ENCODE assay signal across 18 cellular contexts in genomic region chr1:91798241-91798648, GRCh38.
DNase-seq lines count a peak whose midpoint lies in the region; ATAC-seq and TF ChIP-seq lines count a peak whose summit lies in the region.
"Had no signal": no experiment of that assay in that cellular context is flagged by ENCODE, and none has a peak within 500 bp of the region (broad histone marks: within the 10 kb centered on the region; RNA-seq: fewer than 3 reads in every experiment).

No MANE protein-coding gene starts in this region.

- H3K4me2 ChIP-seq in mammary epithelial cell (ENCODE audit: insufficient read depth, low read depth, low read length): no peak overlapping the region
- H3K4me2 ChIP-seq: A549, PC-9 had no signal

- ATAC-seq in upper lobe of right lung (peak; percentile 11), GM18505 (IDR thresholded peaks at IDR 0.05; ENCODE audit: unreplicated experiment) (no peak)
- ATAC-seq: A549; activated CD8-positive, alpha-beta T cell treated with anti-CD3 and anti-CD28 coated beads, Interleukin-2, amount 10 ng/mL, durations not matched to agents 7 days and 5 days; activated T-helper 17 cell treated with anti-CD3 and anti-CD28 coated beads, Interleukin-2, amount 50 U/mL, for 72 hours; esophagus mucosa; HCT116 had no signal

- no peak overlapping the region for H3K4me3 ChIP-seq in mammary epithelial cell (replicated peaks in 1 of 3; ENCODE audit: insufficient read depth in 1 of 3, low read depth in 2 of 3, low read length in 3 of 3)
- no peak overlapping the region for H3K4me3 ChIP-seq in fibroblast of mammary gland (ENCODE audit: control insufficient read depth, low read depth, low read length)
- peak overlapping the region in 1 of 2 donors; percentile 7 for H3K4me3 ChIP-seq in muscle layer of colon (ENCODE audit: low read depth in 1 of 2, low read length in 2 of 2)
- no peak overlapping the region for H3K4me3 ChIP-seq in upper lobe of right lung
- H3K4me3 ChIP-seq: A549, PC-9 had no signal

- H3K79me2 ChIP-seq in mammary epithelial cell (ENCODE audit: insufficient read depth, low read length): no peaks in the 10 kb centered on the region

- in situ Hi-C loops in mammary epithelial cell (cut with MboI; ENCODE audit: low sequenced_read_pairs in 2 of 2): no loop called here

- TF ChIP-seq CTCF in MCF 10A (IDR thresholded peaks at IDR 0.05; ENCODE audit: unreplicated experiment): no peak
- TF ChIP-seq CTCF in mammary epithelial cell (conservative IDR thresholded peaks at IDR 0.05 in 1 of 2, IDR thresholded peaks at IDR 0.05 in 1 of 2; ENCODE audit: extremely low read depth in 1 of 2, insufficient read depth in 1 of 2, low read depth in 1 of 2, low read length in 2 of 2): no peak
- TF ChIP-seq CTCF in fibroblast of mammary gland (conservative IDR thresholded peaks at IDR 0.05; ENCODE audit: control insufficient read depth, insufficient read depth, low read depth, low read length): no peak
- TF ChIP-seq CTCF in upper lobe of right lung (IDR thresholded peaks at IDR 0.05): no peak
- no peak for TF ChIP-seq CTCF in mesothelial cell of epicardium (IDR thresholded peaks at IDR 0.05; ENCODE audit: unreplicated experiment)

- no peaks in the 10 kb centered on the region for H3K27me3 Mint-ChIP-seq in MCF 10A (ENCODE audit: insufficient read depth, unreplicated experiment)
- H3K27me3 Mint-ChIP-seq in mesothelial cell of epicardium (ENCODE audit: low read depth): no peaks in the 10 kb centered on the region
- H3K27me3 Mint-ChIP-seq: activated T-helper 17 cell treated with anti-CD3 and anti-CD28 coated beads, Interleukin-2, amount 50 U/mL, for 72 hours; type B pancreatic cell had no signal

- intact Hi-C loops in MCF 10A (cut with micrococcal nuclease) (no loop called here), mammary epithelial cell (cut with micrococcal nuclease) (loop anchor here (5.0 kb wide), 1 partner anchor 266 kb away; no protein-coding TSS in a partner anchor), upper lobe of right lung (cut with DNase I) (no loop called here)

- H3K36me3 Mint-ChIP-seq in MCF 10A (ENCODE audit: insufficient read depth, unreplicated experiment) (peaks cover 52% of the 10 kb centered on the region), mesothelial cell of epicardium (peaks cover 3% of the 10 kb centered on the region)

- H3K27me3 ChIP-seq in mammary epithelial cell (ENCODE audit: insufficient read depth, low read length) (peaks cover 47% of the 10 kb centered on the region), muscle layer of colon (ENCODE audit: control insufficient read depth in 1 of 2, insufficient read depth in 2 of 2, low read length in 2 of 2) (no peaks in the 10 kb centered on the region), upper lobe of right lung (no peaks in the 10 kb centered on the region)

- H3K27ac Mint-ChIP-seq in MCF 10A (ENCODE audit: low read depth, unreplicated experiment): peak overlapping the region; percentile 32
- H3K27ac Mint-ChIP-seq in mesothelial cell of epicardium: no peak overlapping the region
- H3K27ac Mint-ChIP-seq: activated CD8-positive, alpha-beta T cell treated with anti-CD3 and anti-CD28 coated beads, Interleukin-2, amount 10 ng/mL, durations not matched to agents 7 days and 5 days; activated T-helper 17 cell treated with anti-CD3 and anti-CD28 coated beads, Interleukin-2, amount 50 U/mL, for 72 hours; type B pancreatic cell had no signal

- H3K4me1 Mint-ChIP-seq in MCF 10A (ENCODE audit: insufficient read depth, unreplicated experiment) (peaks cover 62% of the 10 kb centered on the region), mesothelial cell of epicardium (peaks cover 24% of the 10 kb centered on the region)

- H3K27ac ChIP-seq in mammary epithelial cell (ENCODE audit: insufficient read depth, low read depth, low read length): no peak overlapping the region
- peak overlapping the region; percentile 10 for H3K27ac ChIP-seq in muscle layer of colon (ENCODE audit: low read depth, low read length)
- H3K27ac ChIP-seq in upper lobe of right lung: peak overlapping the region; percentile 36
- H3K27ac ChIP-seq: A549, PC-9 had no signal

- peaks cover 4% of the 10 kb centered on the region for H3K9me3 Mint-ChIP-seq in MCF 10A (ENCODE audit: unreplicated experiment)
- peaks cover 4% of the 10 kb centered on the region for H3K9me3 Mint-ChIP-seq in mesothelial cell of epicardium
- H3K9me3 Mint-ChIP-seq: activated T-helper 17 cell treated with anti-CD3 and anti-CD28 coated beads, Interleukin-2, amount 50 U/mL, for 72 hours; type B pancreatic cell had no signal

- no peaks in the 10 kb centered on the region for H3K9me3 ChIP-seq in mammary epithelial cell (replicated peaks; ENCODE audit: insufficient read depth, low read length)
- no peaks in the 10 kb centered on the region for H3K9me3 ChIP-seq in muscle layer of colon (ENCODE audit: low read length)
- no peaks in the 10 kb centered on the region for H3K9me3 ChIP-seq in upper lobe of right lung
- H3K9me3 ChIP-seq: A549 had no signal

- H3K36me3 ChIP-seq in mammary epithelial cell (ENCODE audit: insufficient read depth, low read length): no peaks in the 10 kb centered on the region
- peaks cover 4% of the 10 kb centered on the region for H3K36me3 ChIP-seq in muscle layer of colon (ENCODE audit: insufficient read depth, low read length)
- H3K36me3 ChIP-seq in upper lobe of right lung: peaks cover 4% of the 10 kb centered on the region

- POLR2A ChIA-PET in MCF 10A (lab: Yijun Ruan, JAX): interaction anchor here (1.1 to 1.7 kb wide), 8 partner anchors 9 to 67 kb away, joined by 3 to 8 read pairs (median 5); no protein-coding TSS in a partner anchor

- TF ChIP-seq POLR2A in GM18505 (IDR thresholded peaks at IDR 0.05; ENCODE audit: borderline replicate concordance, extremely low read depth, insufficient read depth, insufficient read length): no peak

- H3K4me1 ChIP-seq in mammary epithelial cell (ENCODE audit: insufficient read depth, low read length) (no peaks in the 10 kb centered on the region), muscle layer of colon (ENCODE audit: insufficient read depth, low read length) (peaks cover 51% of the 10 kb centered on the region), upper lobe of right lung (peaks cover 29% of the 10 kb centered on the region)
- H3K4me1 ChIP-seq: A549 had no signal

- H3K9ac ChIP-seq in mammary epithelial cell (ENCODE audit: insufficient read depth, low read length) (no peak overlapping the region), muscle layer of colon (ENCODE audit: low read length) (no peak overlapping the region)

- BruUV-seq in MCF 10A (replicated peaks; lab: Mats Ljungman, UMichigan) (no TSS peak), mammary epithelial cell (replicated peaks; lab: Mats Ljungman, UMichigan) (no TSS peak)

- WGBS in mammary epithelial cell (ENCODE audit: low coverage, missing lambda C conversion rate): 55% methylated on average over 5 of the region's 5 CpGs

- DNase-seq in MCF 10A (ENCODE audit: unreplicated experiment): no peak
- no peak for DNase-seq in mammary epithelial cell
- DNase-seq in fibroblast of mammary gland (ENCODE audit: low read depth): peak; percentile 84
- DNase-seq in upper lobe of right lung: no peak
- DNase-seq in mesothelial cell of epicardium (ENCODE audit: low spot score in 2 of 2, unreplicated experiment in 2 of 2): no peak
- DNase-seq in activated CD4-positive, alpha-beta T cell treated with anti-CD3 and anti-CD28 coated beads, Interleukin-2, amount 50 U/mL, for 1 hour: no peak
- DNase-seq: activated CD8-positive, alpha-beta T cell treated with anti-CD3 and anti-CD28 coated beads, Interleukin-2, amount 10 ng/mL, durations not matched to agents 7 days and 5 days; aorta; NCI-H2081 treated with DMSO at 0.1 percent for 48 hours; PC-9; retina had no signal

- H3K4me3 Mint-ChIP-seq in MCF 10A (ENCODE audit: unreplicated experiment) (no peak overlapping the region), mesothelial cell of epicardium (no peak overlapping the region)
- H3K4me3 Mint-ChIP-seq: activated CD8-positive, alpha-beta T cell treated with anti-CD3 and anti-CD28 coated beads, Interleukin-2, amount 10 ng/mL, durations not matched to agents 7 days and 5 days; activated T-helper 17 cell treated with anti-CD3 and anti-CD28 coated beads, Interleukin-2, amount 50 U/mL, for 72 hours; type B pancreatic cell had no signal

- dilution Hi-C loops in mammary epithelial cell (cut with HindIII; ENCODE audit: low sequenced_read_pairs): no loop called here

- no peak overlapping the region for H2AFZ ChIP-seq in mammary epithelial cell (ENCODE audit: low read depth, low read length)
- H2AFZ ChIP-seq: PC-9 had no signal

- no peaks in the 10 kb centered on the region for H4K20me1 ChIP-seq in mammary epithelial cell (ENCODE audit: insufficient read depth, low read length)

- CTCF ChIA-PET in MCF 10A (lab: Yijun Ruan, JAX): interaction anchor here (0.8 to 1.0 kb wide), 3 partner anchors 16 to 86 kb away, joined by 3 read pairs; no protein-coding TSS in a partner anchor
- CTCF ChIA-PET in mammary epithelial cell (lab: Charles Lee; ENCODE audit: low non-redundant PET): no interaction called here
